15 cellular contexts compared by ENCODE assay signal in the genomic region with DNA sequence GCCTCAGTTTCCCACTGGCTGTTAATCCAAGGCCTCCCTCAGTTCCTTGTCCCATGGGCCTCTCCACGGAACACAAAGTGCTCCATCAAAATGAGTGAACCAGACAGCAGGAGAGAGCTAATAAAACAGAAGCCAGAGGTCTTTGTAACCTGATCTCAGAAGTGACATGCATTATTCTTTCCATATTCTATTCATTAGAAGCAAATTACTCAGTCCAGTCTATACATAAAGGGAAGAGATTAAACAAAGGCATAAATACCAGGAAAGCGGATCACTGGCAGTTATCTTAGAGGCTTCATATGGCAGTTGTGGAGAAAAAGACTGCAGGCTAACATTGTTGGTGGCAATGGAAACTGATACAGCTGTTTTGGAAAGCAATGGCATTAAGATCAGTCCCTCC.
"Had no signal": no experiment of that assay in that cellular context is flagged by ENCODE, and none has a peak within 500 bp of the region (broad histone marks: within the 10 kb centered on the region; RNA-seq: fewer than 3 reads in every experiment).

No MANE protein-coding gene starts in this region.

- H3K27me3 ChIP-seq: gastrocnemius medialis, pancreas, upper lobe of left lung had no signal

- H3K27ac Mint-ChIP-seq: activated naive CD4-positive, alpha-beta T cell treated with anti-CD3 and anti-CD28 coated beads, Interleukin-2, amount 50 U/mL, for 24 hours; activated T-cell treated with anti-CD3 and anti-CD28 coated beads, Interleukin-2, amount 50 U/mL, for 24 hours had no signal

- H3K4me1 Mint-ChIP-seq: activated naive CD4-positive, alpha-beta T cell treated with anti-CD3 and anti-CD28 coated beads, Interleukin-2, amount 50 U/mL, for 24 hours had no signal

- H3K9me3 Mint-ChIP-seq: activated naive CD4-positive, alpha-beta T cell treated with anti-CD3 and anti-CD28 coated beads, Interleukin-2, amount 50 U/mL, for 24 hours had no signal

- H3K4me3 ChIP-seq: coronary artery, gastrocnemius medialis, pancreas, upper lobe of left lung had no signal

- H3K9me3 ChIP-seq: gastrocnemius medialis, pancreas, upper lobe of left lung had no signal

- DNase-seq: activated CD4-positive, CD25-positive, alpha-beta regulatory T cell; activated effector memory CD4-positive, alpha-beta T cell treated with Interleukin-2 at 50 U/mL for 16 hours; activated T-cell treated with anti-CD3 and anti-CD28 coated beads, Interleukin-2, amount 50 U/mL, for 24 hours; caudate nucleus; effector CD8-positive, alpha-beta T cell; gastrocnemius medialis; mesendoderm; pancreas; stimulated activated CD4-positive, alpha-beta T cell treated with anti-CD3 and anti-CD28 coated beads, Interleukin-2, amount 100 ng/mL, for 48 hours; stimulated activated naive CD8-positive, alpha-beta T cell treated with anti-CD3 and anti-CD28 coated beads, Interleukin-15, Interleukin-2, amounts not matched to agents 100 U/mL and 50 U/mL, for 24 hours; upper lobe of left lung had no signal

- H3K36me3 Mint-ChIP-seq: activated naive CD4-positive, alpha-beta T cell treated with anti-CD3 and anti-CD28 coated beads, Interleukin-2, amount 50 U/mL, for 24 hours had no signal

- H3K27ac ChIP-seq: coronary artery, gastrocnemius medialis, pancreas, upper lobe of left lung had no signal

- FAIRE-seq: pancreas, TTC549 had no signal

- H3K36me3 ChIP-seq: gastrocnemius medialis, pancreas, upper lobe of left lung had no signal

- H3K27me3 Mint-ChIP-seq: activated naive CD4-positive, alpha-beta T cell treated with anti-CD3 and anti-CD28 coated beads, Interleukin-2, amount 50 U/mL, for 24 hours; activated T-cell treated with anti-CD3 and anti-CD28 coated beads, Interleukin-2, amount 50 U/mL, for 24 hours had no signal

- H3K4me1 ChIP-seq: gastrocnemius medialis, pancreas, upper lobe of left lung had no signal

- H3K4me3 Mint-ChIP-seq: activated naive CD4-positive, alpha-beta T cell treated with anti-CD3 and anti-CD28 coated beads, Interleukin-2, amount 50 U/mL, for 24 hours; activated T-cell treated with anti-CD3 and anti-CD28 coated beads, Interleukin-2, amount 50 U/mL, for 24 hours; neural crest cell had no signal
